Comparison of ENCODE assay signal across 10 cellular contexts in genomic region chr1:16075337-16076002, GRCh38. TPM values are rescaled to one million over a fixed set of nuclear protein-coding genes. Genes with fewer than 3 reads are reported as not detected.
DNase-seq lines count a peak whose midpoint lies in the region; ATAC-seq and TF ChIP-seq lines count a peak whose summit lies in the region.
"Had no signal": no experiment of that assay in that cellular context is flagged by ENCODE, and none has a peak within 500 bp of the region (broad histone marks: within the 10 kb centered on the region; RNA-seq: fewer than 3 reads in every experiment).

No MANE protein-coding gene starts in this region.

- H3K9me3 ChIP-seq in ascending aorta = no peaks in the 10 kb centered on the region
- no peaks in the 10 kb centered on the region for H3K9me3 ChIP-seq in right cardiac atrium (ENCODE audit: control insufficient read depth, low read length)

- H3K27ac ChIP-seq in ascending aorta (no peak overlapping the region), right cardiac atrium (ENCODE audit: low read length) (peak overlapping the region; percentile 60), substantia nigra (ENCODE audit: low read depth, low read length, poor library complexity, severe bottlenecking) (no peak overlapping the region)

- H3K36me3 ChIP-seq in ascending aorta = no peaks in the 10 kb centered on the region

- WGBS in right cardiac atrium = 68% methylated on average over 11 of the region's 11 CpGs

- H3K4me1 ChIP-seq in ascending aorta = peaks cover 19 to 24% of the 10 kb centered on the region in 2 donors
- H3K4me1 ChIP-seq in right cardiac atrium (ENCODE audit: control insufficient read depth, insufficient read depth, low read length) = peaks cover 8% of the 10 kb centered on the region

- H3K27me3 ChIP-seq in ascending aorta (no peaks in the 10 kb centered on the region), right cardiac atrium (ENCODE audit: control insufficient read depth, insufficient read depth) (no peaks in the 10 kb centered on the region)

- TF ChIP-seq CTCF in ascending aorta (IDR thresholded peaks at IDR 0.05) = no peak

- intact Hi-C loops in ascending aorta (cut with DNase I) (loop anchor here (5.0 kb wide), 1 partner anchor 292 kb away; the partner anchor contains the start of gene SZRD1), right cardiac atrium (cut with DNase I) (loop anchor here in 3 of 4 donors (5.0 to 10.0 kb wide), 3 partner anchors 279 to 289 kb away; partner anchors contain the start of genes FBXO42 (in 1 of the 3) and SZRD1 (in 1 of the 3))

- H3K4me3 ChIP-seq in ascending aorta (no peak overlapping the region), right cardiac atrium (ENCODE audit: low read length) (no peak overlapping the region)

- peak; percentile 73 for DNase-seq in HCEC 1CT
- DNase-seq in ascending aorta (ENCODE audit: low spot score in 2 of 2) = peak; percentile 39 to 89
- peak; percentile 67 to 86 (median 84) for DNase-seq in right cardiac atrium
- DNase-seq in substantia nigra (lab: John Stamatoyannopoulos, UW) = peak in 27 of 49 donors; percentile 8 to 71 (median 50)
- DNase-seq in NCI-H2081 (lab: John Stamatoyannopoulos, UW) = no peak
- DNase-seq in T1000 (lab: John Stamatoyannopoulos, UW) = no peak
- no peak for DNase-seq in NOMO-1 treated with dmso at 0.1 percent for 144 hours (lab: John Stamatoyannopoulos, UW; ENCODE audit: unreplicated experiment)
- DNase-seq: activated T-cell treated with anti-CD3 and anti-CD28 coated beads, Interleukin-2, amount 50 U/mL, for 72 hours; NCI-H1048 had no signal

- ATAC-seq in right cardiac atrium (peak; percentile 23 to 28), HG03469 (IDR thresholded peaks at IDR 0.05; ENCODE audit: unreplicated experiment) (no peak)
- ATAC-seq: activated T-cell treated with anti-CD3 and anti-CD28 coated beads, Interleukin-2, amount 50 U/mL, for 72 hours had no signal

RNA-seq across cellular contexts. Expression of gene FAM131C, which starts 2.0 kb away (rescaled TPM):
- total RNA-seq in ascending aorta (0.21 TPM), right cardiac atrium (1 to 10 TPM; 2.6 to 6.1 (median 4.5) TPM)
- polyA plus RNA-seq in right cardiac atrium = 11.5 TPM

RNA-seq across cellular contexts. Expression of gene CLCNKB, which starts 31.9 kb away (rescaled TPM):
- not detected for total RNA-seq in ascending aorta
- total RNA-seq in right cardiac atrium = 1 to 10 TPM; 1.9 to 4.7 (median 4.1) TPM
- polyA plus RNA-seq in right cardiac atrium = 3.4 TPM
- total RNA-seq: activated T-cell treated with anti-CD3 and anti-CD28 coated beads, Interleukin-2, amount 50 U/mL, for 72 hours had no signal

RNA-seq across cellular contexts. Expression of gene CLCNKA, which starts 53.6 kb away (rescaled TPM):
- total RNA-seq in ascending aorta = not detected
- total RNA-seq in right cardiac atrium = under 1 TPM; 0.31 to 0.93 (median 0.64) TPM
- 0.52 TPM for polyA plus RNA-seq in right cardiac atrium
- total RNA-seq: activated T-cell treated with anti-CD3 and anti-CD28 coated beads, Interleukin-2, amount 50 U/mL, for 72 hours had no signal

RNA-seq across cellular contexts. Expression of gene HSPB7, which starts 57.6 kb away (rescaled TPM):
- 191 TPM for total RNA-seq in ascending aorta
- total RNA-seq in right cardiac atrium = 1,000 to 10,000 TPM; 2,213 to 3,018 (median 2,419) TPM
- 3,985 TPM for polyA plus RNA-seq in right cardiac atrium
- total RNA-seq: activated T-cell treated with anti-CD3 and anti-CD28 coated beads, Interleukin-2, amount 50 U/mL, for 72 hours had no signal

Comparison
In these comparisons a context has a peak if more than half of its experiments do, and no peak if none do; other contexts are left out.
1. DNase-seq: peak in HCEC 1CT (single experiment), ascending aorta (2 of 2), right cardiac atrium (3 of 3) and substantia nigra (27 of 49); none in NCI-H2081 (0 of 2), T1000 (single experiment) and NOMO-1 treated with dmso at 0.1 percent for 144 hours (single experiment).